Comparison of ENCODE assay signal across 1 cellular context in the genomic region with DNA sequence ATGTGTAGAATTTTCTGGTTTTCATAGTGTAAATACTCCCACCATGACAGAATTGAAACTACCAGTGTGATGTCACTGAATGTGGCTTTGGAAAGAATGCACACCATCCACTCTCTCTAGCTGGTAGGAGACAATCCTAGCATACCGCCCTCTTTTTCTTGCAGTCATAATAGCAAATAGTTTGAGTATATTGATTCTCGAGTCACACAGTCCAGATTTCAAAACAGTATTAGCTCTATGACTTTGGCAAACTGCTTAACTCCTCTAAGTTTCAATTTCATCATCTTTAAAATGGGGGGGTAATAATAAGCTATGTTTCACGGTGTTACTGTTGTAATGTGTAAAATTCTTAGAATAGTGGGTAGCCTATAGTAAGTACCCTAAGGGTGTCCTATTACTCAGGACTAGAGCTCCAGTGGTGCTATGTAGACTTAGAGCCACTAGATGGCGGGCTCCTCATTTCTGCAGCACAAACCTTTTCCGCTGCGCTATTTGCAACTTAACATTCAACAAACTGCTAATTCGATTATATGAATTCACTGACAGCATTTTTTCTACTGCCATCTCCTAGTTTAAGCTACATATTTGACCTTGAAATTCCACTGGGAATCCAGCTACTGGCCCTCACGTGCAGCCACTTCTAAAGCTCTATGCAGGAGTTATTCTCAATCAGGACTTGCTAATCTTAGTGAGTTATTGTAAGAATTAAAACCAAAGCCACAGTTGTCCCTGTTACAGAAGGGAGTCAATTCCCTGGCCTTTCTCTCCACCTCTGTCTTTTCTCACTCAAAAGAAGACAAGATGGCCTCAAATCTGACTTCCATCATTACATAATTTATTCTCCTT.
TF ChIP-seq lines count a peak whose summit lies in the region.

No MANE protein-coding gene starts in this region.

TF ChIP-seq in HEK293T, 16 proteins besides CTCF, POLR2A, EP300 and RAD21 (continued from another document):
- TF ChIP-seq FOXA1 (IDR thresholded peaks at IDR 0.05): no peak
- no peak for TF ChIP-seq BHLHE40 (IDR thresholded peaks at IDR 0.05; ENCODE audit: borderline replicate concordance)
- no peak for TF ChIP-seq TARDBP (IDR thresholded peaks at IDR 0.05)
- TF ChIP-seq CTBP1 (IDR thresholded peaks at IDR 0.05; ENCODE audit: borderline replicate concordance): no peak
- no peak for TF ChIP-seq FOXM1 (IDR thresholded peaks at IDR 0.05; ENCODE audit: borderline replicate concordance)
- TF ChIP-seq ELF4 (IDR thresholded peaks at IDR 0.05): no peak
